Comparison of ENCODE assay signal across 8 cellular contexts in genomic region chr1:224435999-224436398, GRCh38. TPM values are rescaled to one million over a fixed set of nuclear protein-coding genes. Genes with fewer than 3 reads are reported as not detected.
A peak's percentile ranks its signal among the peaks of the same experiment; 100 is the strongest.
DNase-seq lines count a peak whose midpoint lies in the region; ATAC-seq and TF ChIP-seq lines count a peak whose summit lies in the region.

No MANE protein-coding gene starts in this region.

- peaks cover 45% of the 10 kb centered on the region for H3K36me3 Mint-ChIP-seq in CD4-positive, alpha-beta T cell (ENCODE audit: low read depth)
- H3K36me3 Mint-ChIP-seq in natural killer cell = no peaks in the 10 kb centered on the region

- POLR2A ChIA-PET in CD4-positive, alpha-beta T cell (lab: Charles Lee) = interaction anchor here (0.8 to 3.4 kb wide), 6 partner anchors 7 to 253 kb away, joined by 3 to 12 read pairs (median 9); partner anchors contain the start of genes DEGS1 and NVL

- no peaks in the 10 kb centered on the region for H3K27me3 ChIP-seq in CD4-positive, alpha-beta T cell (ENCODE audit: control insufficient read depth, insufficient read depth, low read length)
- no peaks in the 10 kb centered on the region for H3K27me3 ChIP-seq in brain microvascular endothelial cell (replicated peaks)

- H3K27ac ChIP-seq in CD4-positive, alpha-beta T cell (ENCODE audit: low read depth, low read length) = peak overlapping the region; percentile 91
- peak overlapping the region; percentile 78 for H3K27ac ChIP-seq in brain microvascular endothelial cell

- no peaks in the 10 kb centered on the region for H3K9me3 ChIP-seq in CD4-positive, alpha-beta T cell (ENCODE audit: control insufficient read depth, low read length)

- no peak for DNase-seq in CD4-positive, alpha-beta T cell
- no peak for DNase-seq in LNCaP clone FGC (ENCODE audit: low read depth)
- DNase-seq in brain microvascular endothelial cell = no peak
- no peak for DNase-seq in natural killer cell
- DNase-seq in central memory CD4-positive, alpha-beta T cell = no peak
- DNase-seq in NCI-H774 (lab: John Stamatoyannopoulos, UW) = no peak
- DNase-seq in middle frontal gyrus (ENCODE audit: extremely low spot score, low spot score) = no peak

- in situ Hi-C loops in brain microvascular endothelial cell (cut with HindIII; ENCODE audit: low pct_ligation_motif_present, low sequenced_read_pairs) = no loop called here

- ATAC-seq in CD4-positive, alpha-beta T cell (ENCODE audit: poor library complexity) = no peak
- no peak for ATAC-seq in natural killer cell
- no peak for ATAC-seq in GM18505 (IDR thresholded peaks at IDR 0.05; ENCODE audit: unreplicated experiment)

- TF ChIP-seq POLR2A in GM18505 (IDR thresholded peaks at IDR 0.05; ENCODE audit: borderline replicate concordance, extremely low read depth, insufficient read depth, insufficient read length) = no peak

- H3K4me3 ChIP-seq in LNCaP clone FGC (ENCODE audit: low read depth, low read length) (peak overlapping the region; percentile 63), brain microvascular endothelial cell (ENCODE audit: low read depth, low read length) (no peak overlapping the region)

- peak overlapping the region; percentile 100 for H3K27ac Mint-ChIP-seq in CD4-positive, alpha-beta T cell
- peak overlapping the region; percentile 86 to 88 for H3K27ac Mint-ChIP-seq in natural killer cell

- peaks cover 4% of the 10 kb centered on the region for H3K36me3 ChIP-seq in brain microvascular endothelial cell (replicated peaks)

- H3K27me3 Mint-ChIP-seq in CD4-positive, alpha-beta T cell = no peaks in the 10 kb centered on the region
- H3K27me3 Mint-ChIP-seq in natural killer cell (ENCODE audit: low read depth in 2 of 2) = no peaks in the 10 kb centered on the region

- H3K9me3 Mint-ChIP-seq in CD4-positive, alpha-beta T cell = no peaks in the 10 kb centered on the region
- no peaks in the 10 kb centered on the region for H3K9me3 Mint-ChIP-seq in natural killer cell

- no peak for TF ChIP-seq CTCF in CD4-positive, alpha-beta T cell (IDR thresholded peaks at IDR 0.05)
- TF ChIP-seq CTCF in LNCaP clone FGC (IDR thresholded peaks at IDR 0.05; ENCODE audit: control insufficient read depth, extremely low read depth, insufficient read depth) (no peak), brain microvascular endothelial cell (IDR thresholded peaks at IDR 0.05; ENCODE audit: low read depth, low read length, missing control alignments) (no peak), natural killer cell (IDR thresholded peaks at IDR 0.05) (no peak)

- CTCF ChIA-PET in CD4-positive, alpha-beta T cell (lab: Charles Lee) = interaction anchor here (1.4 to 3.0 kb wide), 2 partner anchors 9 to 21 kb away, joined by 5 to 13 read pairs; no protein-coding TSS in a partner anchor

- peaks cover 50% of the 10 kb centered on the region for H3K4me1 Mint-ChIP-seq in CD4-positive, alpha-beta T cell (ENCODE audit: low read depth)
- H3K4me1 Mint-ChIP-seq in natural killer cell = peaks cover 39 to 43% of the 10 kb centered on the region in 2 donors

- intact Hi-C loops in CD4-positive, alpha-beta T cell (cut with DNase I, micrococcal nuclease) = loop anchor here (1.0 to 10.0 kb wide), 5 partner anchors 21 to 1721 kb away; partner anchors contain the start of genes AIDA (in 1 of the 2), BROX (in 1 of the 2) and TP53BP2 (in 1 of the 2)
- intact Hi-C loops in natural killer cell (cut with micrococcal nuclease) = no loop called here

- peak overlapping the region; percentile 99 for H3K4me3 Mint-ChIP-seq in CD4-positive, alpha-beta T cell
- H3K4me3 Mint-ChIP-seq in natural killer cell = peak overlapping the region; percentile 89

RNA-seq across cellular contexts. Expression of gene WDR26, which starts 1.4 kb away (rescaled TPM):
- total RNA-seq in CD4-positive, alpha-beta T cell = 100 to 1,000 TPM; 173 to 176 TPM
- total RNA-seq in natural killer cell = 100 to 1,000 TPM; 244 to 310 (median 261) TPM
